In genomic region chr5:141399555-141400258, GRCh38 we compare ENCODE assay signal across 3 cellular contexts.
TF ChIP-seq lines count a peak whose summit lies in the region.

No MANE protein-coding gene starts in this region.

TF ChIP-seq in liver, 16 proteins besides CTCF, POLR2A, EP300 and RAD21:
- TF ChIP-seq FOXA1 (IDR thresholded peaks at IDR 0.05) (no peak), JUND (IDR thresholded peaks at IDR 0.05) (no peak), NR2F2 (IDR thresholded peaks at IDR 0.05) (no peak)

TF ChIP-seq in HepG2, 621 proteins besides CTCF, POLR2A, EP300 and RAD21:
- no peak for TF ChIP-seq ZNF557 (CRISPR knock-in tag; IDR thresholded peaks at IDR 0.05)
- no peak for TF ChIP-seq ZNF430 (CRISPR knock-in tag; IDR thresholded peaks at IDR 0.05)
- no peak for TF ChIP-seq ZFAT (CRISPR knock-in tag; conservative IDR thresholded peaks at IDR 0.05)
- no peak for TF ChIP-seq ZNF101 (CRISPR knock-in tag; IDR thresholded peaks at IDR 0.05; ENCODE audit: borderline replicate concordance, low read depth)
- TF ChIP-seq THRA (CRISPR knock-in tag; IDR thresholded peaks at IDR 0.05; ENCODE audit: borderline replicate concordance): no peak
- no peak for TF ChIP-seq ZNF34 (CRISPR knock-in tag; IDR thresholded peaks at IDR 0.05; ENCODE audit: borderline replicate concordance)
- TF ChIP-seq ZNF574 (CRISPR knock-in tag; IDR thresholded peaks at IDR 0.05): no peak
TF ChIP-seq in HepG2: peak in this region for 0.

TF ChIP-seq in HEK293T, 16 proteins besides CTCF, POLR2A, EP300 and RAD21:
- no peak for TF ChIP-seq L3MBTL2 (conservative IDR thresholded peaks at IDR 0.05)
- TF ChIP-seq FOXA1 (IDR thresholded peaks at IDR 0.05): no peak
- no peak for TF ChIP-seq ZNF384 (IDR thresholded peaks at IDR 0.05)
- no peak for TF ChIP-seq SP1 (IDR thresholded peaks at IDR 0.05)
- TF ChIP-seq ARNT (IDR thresholded peaks at IDR 0.05): no peak
- TF ChIP-seq PKNOX1 (IDR thresholded peaks at IDR 0.05): no peak
- no peak for TF ChIP-seq TARDBP (IDR thresholded peaks at IDR 0.05)
- TF ChIP-seq FOXK2 (IDR thresholded peaks at IDR 0.05): no peak
- TF ChIP-seq CTBP1 (IDR thresholded peaks at IDR 0.05; ENCODE audit: borderline replicate concordance): no peak
- no peak for TF ChIP-seq HDGF (IDR thresholded peaks at IDR 0.05; ENCODE audit: borderline replicate concordance)
- TF ChIP-seq FOXM1 (IDR thresholded peaks at IDR 0.05; ENCODE audit: borderline replicate concordance): no peak
- no peak for TF ChIP-seq BHLHE40 (IDR thresholded peaks at IDR 0.05; ENCODE audit: borderline replicate concordance)
- TF ChIP-seq SUZ12 (IDR thresholded peaks at IDR 0.05): no peak
- no peak for TF ChIP-seq NFRKB (IDR thresholded peaks at IDR 0.05)
